ENCODE assay signal across 20 cellular contexts in the genomic region with DNA sequence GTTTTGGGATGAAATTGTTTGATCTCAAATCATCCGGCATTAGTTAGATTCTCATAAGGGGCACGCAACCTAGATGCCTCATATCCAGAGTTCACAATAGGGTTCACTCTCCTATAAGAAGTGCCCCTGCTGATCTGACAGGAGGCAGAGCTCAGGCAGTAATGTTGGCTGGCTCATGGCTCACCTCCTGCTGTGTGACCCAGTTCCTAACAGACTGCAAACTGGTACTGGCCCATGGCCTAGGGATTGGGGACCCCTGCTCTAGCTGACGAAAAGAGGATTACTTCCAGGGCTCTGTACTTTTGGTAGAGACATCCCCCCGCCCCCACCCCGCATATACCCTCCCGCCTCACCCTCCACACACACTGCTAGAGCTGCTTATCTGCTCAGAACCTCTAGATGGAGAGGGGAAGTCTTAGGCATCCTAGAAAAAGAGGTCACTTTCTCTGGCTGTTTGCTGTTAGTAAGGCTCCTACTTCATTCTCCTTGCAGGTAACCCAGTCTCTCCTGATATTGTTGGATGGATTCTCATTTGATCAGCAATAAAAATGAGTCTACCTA.
"Had no signal": no experiment of that assay in that cellular context is flagged by ENCODE, and none has a peak within 500 bp of the region (broad histone marks: within the 10 kb centered on the region; RNA-seq: fewer than 3 reads in every experiment).

No MANE protein-coding gene starts in this region.

- DNase-seq: hypothalamus; immature natural killer cell; kidney; left colon; left lung; mesendoderm; naive B cell; ovary; right lobe of liver; stimulated activated CD4-positive, alpha-beta T cell treated with anti-CD3 and anti-CD28 coated beads, Interleukin-1b, Interleukin-23, amount 100 ng/mL, for 48 hours; stimulated activated CD4-positive, alpha-beta T cell treated with anti-CD3 and anti-CD28 coated beads, Interleukin-2, amount 100 ng/mL, for 48 hours; stimulated activated CD4-positive, alpha-beta T cell treated with anti-CD3 and anti-CD28 coated beads, Interleukin-4, amount 100 ng/mL, for 4 hours; stimulated activated CD8-positive, alpha-beta memory T cell treated with anti-CD3 and anti-CD28 coated beads, Interleukin-4, amount 100 ng/mL, for 48 hours; stimulated activated naive CD4-positive, alpha-beta T cell treated with Interleukin-2 at 50 U/mL for 16 hours; stimulated activated naive CD8-positive, alpha-beta T cell treated with anti-CD3 and anti-CD28 coated beads, Interleukin-15, amount 100 ng/mL, for 72 hours; upper lobe of left lung had no signal

- H3K4me1 Mint-ChIP-seq: immature natural killer cell; naive B cell; stimulated activated memory B cell treated with anti-CD40 and anti-IgM and Interleukin-4, amounts not matched to agents 10 μg/mL and 1 μg/mL and 100 μg/mL, for 72 hours; stimulated activated naive CD8-positive, alpha-beta T cell treated with anti-CD3 and anti-CD28 coated beads, Interleukin-15, amount 100 ng/mL, for 72 hours had no signal

- H3K27ac Mint-ChIP-seq: immature natural killer cell; mesothelial cell of epicardium; naive B cell; natural killer cell treated with Interleukin-12 subunit alpha and Interleukin-12 subunit beta and Interleukin-15 and Interleukin-18, amount 100 ng/mL, for 72 hours; progenitor cell of endocrine pancreas; stimulated activated memory B cell treated with anti-CD40 and anti-IgM and Interleukin-4, amounts not matched to agents 10 μg/mL and 1 μg/mL and 100 μg/mL, for 72 hours; stimulated activated naive CD8-positive, alpha-beta T cell treated with anti-CD3 and anti-CD28 coated beads, Interleukin-15, amount 100 ng/mL, for 72 hours had no signal

- H3K4me3 Mint-ChIP-seq: immature natural killer cell; mesothelial cell of epicardium; naive B cell; natural killer cell treated with Interleukin-12 subunit alpha and Interleukin-12 subunit beta and Interleukin-15 and Interleukin-18, amount 100 ng/mL, for 72 hours; stimulated activated memory B cell treated with anti-CD40 and anti-IgM and Interleukin-4, amounts not matched to agents 10 μg/mL and 1 μg/mL and 100 μg/mL, for 72 hours; stimulated activated naive CD8-positive, alpha-beta T cell treated with anti-CD3 and anti-CD28 coated beads, Interleukin-15, amount 100 ng/mL, for 72 hours had no signal

- H3K27me3 Mint-ChIP-seq: naive B cell; natural killer cell treated with Interleukin-12 subunit alpha and Interleukin-12 subunit beta and Interleukin-15 and Interleukin-18, amount 100 ng/mL, for 72 hours; progenitor cell of endocrine pancreas; stimulated activated memory B cell treated with anti-CD40 and anti-IgM and Interleukin-4, amounts not matched to agents 10 μg/mL and 1 μg/mL and 100 μg/mL, for 72 hours; stimulated activated naive CD8-positive, alpha-beta T cell treated with anti-CD3 and anti-CD28 coated beads, Interleukin-15, amount 100 ng/mL, for 72 hours had no signal

- ATAC-seq: left colon; left lung; natural killer cell treated with Interleukin-12 subunit alpha and Interleukin-12 subunit beta and Interleukin-15 and Interleukin-18, amount 100 ng/mL, for 72 hours; right lobe of liver; stimulated activated memory B cell treated with anti-CD40 and anti-IgM and Interleukin-4, amounts not matched to agents 10 μg/mL and 1 μg/mL and 100 μg/mL, for 72 hours; stimulated activated naive CD8-positive, alpha-beta T cell treated with anti-CD3 and anti-CD28 coated beads, Interleukin-15, amount 100 ng/mL, for 72 hours had no signal

- H3K36me3 Mint-ChIP-seq: mesothelial cell of epicardium; naive B cell; natural killer cell treated with Interleukin-12 subunit alpha and Interleukin-12 subunit beta and Interleukin-15 and Interleukin-18, amount 100 ng/mL, for 72 hours; stimulated activated memory B cell treated with anti-CD40 and anti-IgM and Interleukin-4, amounts not matched to agents 10 μg/mL and 1 μg/mL and 100 μg/mL, for 72 hours had no signal
